In the genomic region with DNA sequence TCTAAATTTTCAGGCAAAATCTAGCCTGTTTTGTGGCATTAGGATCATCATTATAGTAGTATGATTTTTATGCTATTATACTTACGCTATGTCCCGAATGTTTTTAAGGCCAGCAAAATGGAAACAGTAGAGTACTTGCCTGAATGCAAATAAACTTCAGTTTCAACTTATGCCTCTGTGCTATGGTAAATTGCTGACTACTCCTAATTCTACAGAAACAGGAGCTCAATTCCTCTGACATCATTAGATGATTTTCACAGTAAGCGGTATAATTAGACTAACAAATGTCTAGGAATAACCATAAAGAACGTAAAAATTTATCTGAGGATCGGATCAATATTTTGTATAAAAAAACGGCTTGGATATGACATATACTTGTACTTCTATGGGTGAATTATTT, we compare ENCODE assay signal across 1 cellular context.
TF ChIP-seq lines count a peak whose summit lies in the region.

No MANE protein-coding gene starts in this region.

TF ChIP-seq in K562, 482 proteins besides CTCF, POLR2A, EP300 and RAD21 (continued from another document):
- TF ChIP-seq, protein P1, sequence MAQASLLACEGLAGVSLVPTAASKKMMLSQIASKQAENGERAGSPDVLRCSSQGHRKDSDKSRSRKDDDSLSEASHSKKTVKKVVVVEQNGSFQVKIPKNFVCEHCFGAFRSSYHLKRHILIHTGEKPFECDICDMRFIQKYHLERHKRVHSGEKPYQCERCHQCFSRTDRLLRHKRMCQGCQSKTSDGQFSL (CRISPR knock-in tag; IDR thresholded peaks at IDR 0.05): no peak
- TF ChIP-seq, protein P1 (tag; IDR thresholded peaks at IDR 0.05): no peak
- TF ChIP-seq KLF10 (CRISPR knock-in tag; IDR thresholded peaks at IDR 0.05) (no peak), ZNF316 (IDR thresholded peaks at IDR 0.05) (peak; percentile 52; the same call in 1 of the 2 replicates), BMI1 (IDR thresholded peaks at IDR 0.05; ENCODE audit: low read length) (no peak), ZC3H8 (IDR thresholded peaks at IDR 0.05) (no peak)
- TF ChIP-seq, protein P2, sequence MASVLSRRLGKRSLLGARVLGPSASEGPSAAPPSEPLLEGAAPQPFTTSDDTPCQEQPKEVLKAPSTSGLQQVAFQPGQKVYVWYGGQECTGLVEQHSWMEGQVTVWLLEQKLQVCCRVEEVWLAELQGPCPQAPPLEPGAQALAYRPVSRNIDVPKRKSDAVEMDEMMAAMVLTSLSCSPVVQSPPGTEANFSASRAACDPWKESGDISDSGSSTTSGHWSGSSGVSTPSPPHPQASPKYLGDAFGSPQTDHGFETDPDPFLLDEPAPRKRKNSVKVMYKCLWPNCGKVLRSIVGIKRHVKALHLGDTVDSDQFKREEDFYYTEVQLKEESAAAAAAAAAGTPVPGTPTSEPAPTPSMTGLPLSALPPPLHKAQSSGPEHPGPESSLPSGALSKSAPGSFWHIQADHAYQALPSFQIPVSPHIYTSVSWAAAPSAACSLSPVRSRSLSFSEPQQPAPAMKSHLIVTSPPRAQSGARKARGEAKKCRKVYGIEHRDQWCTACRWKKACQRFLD (CRISPR knock-in tag; IDR thresholded peaks at IDR 0.05): no peak
- TF ChIP-seq, protein P3, sequence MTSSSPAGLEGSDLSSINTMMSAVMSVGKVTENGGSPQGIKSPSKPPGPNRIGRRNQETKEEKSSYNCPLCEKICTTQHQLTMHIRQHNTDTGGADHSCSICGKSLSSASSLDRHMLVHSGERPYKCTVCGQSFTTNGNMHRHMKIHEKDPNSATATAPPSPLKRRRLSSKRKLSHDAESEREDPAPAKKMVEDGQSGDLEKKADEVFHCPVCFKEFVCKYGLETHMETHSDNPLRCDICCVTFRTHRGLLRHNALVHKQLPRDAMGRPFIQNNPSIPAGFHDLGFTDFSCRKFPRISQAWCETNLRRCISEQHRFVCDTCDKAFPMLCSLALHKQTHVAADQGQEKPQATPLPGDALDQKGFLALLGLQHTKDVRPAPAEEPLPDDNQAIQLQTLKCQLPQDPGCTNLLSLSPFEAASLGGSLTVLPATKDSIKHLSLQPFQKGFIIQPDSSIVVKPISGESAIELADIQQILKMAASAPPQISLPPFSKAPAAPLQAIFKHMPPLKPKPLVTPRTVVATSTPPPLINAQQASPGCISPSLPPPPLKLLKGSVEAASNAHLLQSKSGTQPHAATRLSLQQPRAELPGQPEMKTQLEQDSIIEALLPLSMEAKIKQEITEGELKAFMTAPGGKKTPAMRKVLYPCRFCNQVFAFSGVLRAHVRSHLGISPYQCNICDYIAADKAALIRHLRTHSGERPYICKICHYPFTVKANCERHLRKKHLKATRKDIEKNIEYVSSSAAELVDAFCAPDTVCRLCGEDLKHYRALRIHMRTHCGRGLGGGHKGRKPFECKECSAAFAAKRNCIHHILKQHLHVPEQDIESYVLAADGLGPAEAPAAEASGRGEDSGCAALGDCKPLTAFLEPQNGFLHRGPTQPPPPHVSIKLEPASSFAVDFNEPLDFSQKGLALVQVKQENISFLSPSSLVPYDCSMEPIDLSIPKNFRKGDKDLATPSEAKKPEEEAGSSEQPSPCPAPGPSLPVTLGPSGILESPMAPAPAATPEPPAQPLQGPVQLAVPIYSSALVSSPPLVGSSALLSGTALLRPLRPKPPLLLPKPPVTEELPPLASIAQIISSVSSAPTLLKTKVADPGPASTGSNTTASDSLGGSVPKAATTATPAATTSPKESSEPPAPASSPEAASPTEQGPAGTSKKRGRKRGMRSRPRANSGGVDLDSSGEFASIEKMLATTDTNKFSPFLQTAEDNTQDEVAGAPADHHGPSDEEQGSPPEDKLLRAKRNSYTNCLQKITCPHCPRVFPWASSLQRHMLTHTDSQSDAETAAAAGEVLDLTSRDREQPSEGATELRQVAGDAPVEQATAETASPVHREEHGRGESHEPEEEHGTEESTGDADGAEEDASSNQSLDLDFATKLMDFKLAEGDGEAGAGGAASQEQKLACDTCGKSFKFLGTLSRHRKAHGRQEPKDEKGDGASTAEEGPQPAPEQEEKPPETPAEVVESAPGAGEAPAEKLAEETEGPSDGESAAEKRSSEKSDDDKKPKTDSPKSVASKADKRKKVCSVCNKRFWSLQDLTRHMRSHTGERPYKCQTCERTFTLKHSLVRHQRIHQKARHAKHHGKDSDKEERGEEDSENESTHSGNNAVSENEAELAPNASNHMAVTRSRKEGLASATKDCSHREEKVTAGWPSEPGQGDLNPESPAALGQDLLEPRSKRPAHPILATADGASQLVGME (CRISPR knock-in tag; IDR thresholded peaks at IDR 0.05): no peak
